In the genomic region with DNA sequence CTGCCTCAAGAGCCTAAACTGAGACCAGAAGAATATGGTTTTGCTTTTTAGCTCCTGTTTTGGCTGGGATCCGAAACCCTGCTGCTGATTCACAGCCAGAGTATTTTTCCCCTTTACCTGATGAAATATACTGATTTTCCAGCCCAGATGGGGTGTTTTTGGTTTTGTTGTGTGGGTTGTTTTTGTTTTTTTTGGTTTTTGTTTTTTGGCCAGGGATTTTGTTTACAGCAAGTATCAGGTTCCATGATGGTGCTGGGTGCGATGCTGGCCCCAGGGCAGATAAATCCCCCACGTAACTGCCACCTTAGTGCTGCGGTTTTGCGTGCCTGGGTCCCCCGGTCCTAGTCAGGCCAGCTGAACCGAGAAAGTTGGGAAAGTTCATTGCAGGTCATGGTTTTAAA, we compare ENCODE assay signal across 11 cellular contexts.
A peak's percentile ranks its signal among the peaks of the same experiment; 100 is the strongest.
DNase-seq lines count a peak whose midpoint lies in the region; ATAC-seq and TF ChIP-seq lines count a peak whose summit lies in the region.
"Had no signal": no experiment of that assay in that cellular context is flagged by ENCODE, and none has a peak within 500 bp of the region (broad histone marks: within the 10 kb centered on the region; RNA-seq: fewer than 3 reads in every experiment).

No MANE protein-coding gene starts in this region.

- ATAC-seq in CD8-positive, alpha-beta T cell: no peak
- ATAC-seq in SK-N-SH treated with all-trans-retinoic acid at 6 μM for 48 hours (peak; percentile 11), gastroesophageal sphincter (no peak), GM18520 (IDR thresholded peaks at IDR 0.05; ENCODE audit: unreplicated experiment) (no peak), HG03432 (IDR thresholded peaks at IDR 0.05; ENCODE audit: unreplicated experiment) (no peak), GM21723 (IDR thresholded peaks at IDR 0.05; ENCODE audit: unreplicated experiment) (no peak)
- ATAC-seq: WTC11 had no signal

- no peaks in the 10 kb centered on the region for H3K9me3 ChIP-seq in CD8-positive, alpha-beta T cell (ENCODE audit: low read length)
- H3K9me3 ChIP-seq in gastroesophageal sphincter: no peaks in the 10 kb centered on the region
- H3K9me3 ChIP-seq: neutrophil had no signal

- POLR2A ChIA-PET in CD8-positive, alpha-beta T cell (lab: Charles Lee): interaction anchor here (0.6 kb wide), 1 partner anchor 30 kb away, joined by 3 read pairs; no protein-coding TSS in a partner anchor

- no peak overlapping the region for H3K27ac ChIP-seq in CD8-positive, alpha-beta T cell (ENCODE audit: low read depth, low read length)
- H3K27ac ChIP-seq in gastroesophageal sphincter: peak overlapping the region; percentile 91 to 100 (median 97)

- no peak for DNase-seq in CD8-positive, alpha-beta T cell
- no peak for DNase-seq in skeletal muscle cell (ENCODE audit: low read depth)
- no peak for DNase-seq in NCI-H82 treated with DMSO at 0.1 percent for 48 hours (lab: John Stamatoyannopoulos, UW; ENCODE audit: unreplicated experiment)
- DNase-seq: NCI-H1417 treated with DMSO at 0.1 percent for 48 hours had no signal

- H3K4me1 ChIP-seq in CD8-positive, alpha-beta T cell (ENCODE audit: insufficient read depth, low read length): peaks cover 82% of the 10 kb centered on the region
- peaks cover 68 to 96% (median 75%) of the 10 kb centered on the region in 3 donors for H3K4me1 ChIP-seq in gastroesophageal sphincter

- H3K27ac Mint-ChIP-seq in CD8-positive, alpha-beta T cell: peak overlapping the region; percentile 38
- H3K27ac Mint-ChIP-seq: WTC11 had no signal

- TF ChIP-seq POLR2A in gastroesophageal sphincter (IDR thresholded peaks at IDR 0.05): no peak

- no peak for TF ChIP-seq EP300 in gastroesophageal sphincter (IDR thresholded peaks at IDR 0.05)

- H3K9me3 Mint-ChIP-seq in CD8-positive, alpha-beta T cell: no peaks in the 10 kb centered on the region
- H3K9me3 Mint-ChIP-seq: WTC11 had no signal

- H3K4me1 Mint-ChIP-seq in CD8-positive, alpha-beta T cell (ENCODE audit: low read depth): peaks cover 97% of the 10 kb centered on the region

- no peak for TF ChIP-seq CTCF in CD8-positive, alpha-beta T cell (IDR thresholded peaks at IDR 0.05)
- no peak for TF ChIP-seq CTCF in gastroesophageal sphincter (IDR thresholded peaks at IDR 0.05)

- no peak overlapping the region for H3K4me3 Mint-ChIP-seq in CD8-positive, alpha-beta T cell
- H3K4me3 Mint-ChIP-seq: WTC11 had no signal

- intact Hi-C loops in CD8-positive, alpha-beta T cell (cut with DNase I, micrococcal nuclease): loop anchor here (2.0 to 10.0 kb wide), 7 partner anchors 16 to 848 kb away; a partner anchor contains a TSS

- no peaks in the 10 kb centered on the region for H3K36me3 Mint-ChIP-seq in CD8-positive, alpha-beta T cell
- H3K36me3 Mint-ChIP-seq: WTC11 had no signal

- H3K27me3 ChIP-seq in CD8-positive, alpha-beta T cell (ENCODE audit: insufficient read depth, low read length): no peaks in the 10 kb centered on the region
- no peaks in the 10 kb centered on the region for H3K27me3 ChIP-seq in gastroesophageal sphincter
- H3K27me3 ChIP-seq: neutrophil had no signal

- H3K4me3 ChIP-seq in CD8-positive, alpha-beta T cell (ENCODE audit: low read depth, low read length): no peak overlapping the region
- H3K4me3 ChIP-seq in gastroesophageal sphincter (peak overlapping the region in 1 of 2 donors; percentile 26), skeletal muscle cell (ENCODE audit: low read depth, low read length) (peak overlapping the region; percentile 2)

- no peaks in the 10 kb centered on the region for H3K36me3 ChIP-seq in CD8-positive, alpha-beta T cell (ENCODE audit: insufficient read depth, low read length)
- H3K36me3 ChIP-seq in gastroesophageal sphincter: peaks cover 0 to 8% of the 10 kb centered on the region in 2 donors
- H3K36me3 ChIP-seq: neutrophil had no signal

- CTCF ChIA-PET in CD8-positive, alpha-beta T cell (lab: Charles Lee): interaction anchor here (1.0 to 6.7 kb wide), 4 partner anchors 9 to 97 kb away, joined by 3 to 40 read pairs (median 5); no protein-coding TSS in a partner anchor

- WGBS in gastroesophageal sphincter (ENCODE audit: low coverage in 1 of 2), 2 donors: 0 to 7% methylated on average over 2 to 7 of the region's 7 CpGs

- no peaks in the 10 kb centered on the region for H3K27me3 Mint-ChIP-seq in CD8-positive, alpha-beta T cell (ENCODE audit: low read depth)

TF ChIP-seq in SK-N-SH treated with all-trans-retinoic acid at 6 μM for 48 hours, 23 proteins besides CTCF, POLR2A, EP300 and RAD21:
- no peak for TF ChIP-seq ISL1 (CRISPR knock-in tag; IDR thresholded peaks at IDR 0.05)
- TF ChIP-seq ZFP3 (CRISPR knock-in tag; IDR thresholded peaks at IDR 0.05): no peak
- TF ChIP-seq ARNTL (CRISPR knock-in tag; IDR thresholded peaks at IDR 0.05; ENCODE audit: borderline replicate concordance, low read depth): no peak
- TF ChIP-seq ZFP30 (CRISPR knock-in tag; IDR thresholded peaks at IDR 0.05): no peak
- no peak for TF ChIP-seq GLIS3 (CRISPR knock-in tag; IDR thresholded peaks at IDR 0.05)
- TF ChIP-seq TCF4 (CRISPR knock-in tag; IDR thresholded peaks at IDR 0.05; ENCODE audit: borderline replicate concordance): no peak
- TF ChIP-seq CSDC2 (CRISPR knock-in tag; IDR thresholded peaks at IDR 0.05): no peak
- TF ChIP-seq, protein P1, sequence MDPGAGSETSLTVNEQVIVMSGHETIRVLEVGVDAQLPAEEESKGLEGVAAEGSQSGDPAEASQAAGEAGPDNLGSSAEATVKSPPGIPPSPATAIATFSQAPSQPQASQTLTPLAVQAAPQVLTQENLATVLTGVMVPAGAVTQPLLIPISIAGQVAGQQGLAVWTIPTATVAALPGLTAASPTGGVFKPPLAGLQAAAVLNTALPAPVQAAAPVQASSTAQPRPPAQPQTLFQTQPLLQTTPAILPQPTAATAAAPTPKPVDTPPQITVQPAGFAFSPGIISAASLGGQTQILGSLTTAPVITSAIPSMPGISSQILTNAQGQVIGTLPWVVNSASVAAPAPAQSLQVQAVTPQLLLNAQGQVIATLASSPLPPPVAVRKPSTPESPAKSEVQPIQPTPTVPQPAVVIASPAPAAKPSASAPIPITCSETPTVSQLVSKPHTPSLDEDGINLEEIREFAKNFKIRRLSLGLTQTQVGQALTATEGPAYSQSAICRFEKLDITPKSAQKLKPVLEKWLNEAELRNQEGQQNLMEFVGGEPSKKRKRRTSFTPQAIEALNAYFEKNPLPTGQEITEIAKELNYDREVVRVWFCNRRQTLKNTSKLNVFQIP (CRISPR knock-in tag; IDR thresholded peaks at IDR 0.05; ENCODE audit: borderline replicate concordance, low read depth): no peak
- TF ChIP-seq OSR1 (CRISPR knock-in tag; IDR thresholded peaks at IDR 0.05): no peak
- no peak for TF ChIP-seq ZNF8 (CRISPR knock-in tag; IDR thresholded peaks at IDR 0.05)
- TF ChIP-seq, protein P2, sequence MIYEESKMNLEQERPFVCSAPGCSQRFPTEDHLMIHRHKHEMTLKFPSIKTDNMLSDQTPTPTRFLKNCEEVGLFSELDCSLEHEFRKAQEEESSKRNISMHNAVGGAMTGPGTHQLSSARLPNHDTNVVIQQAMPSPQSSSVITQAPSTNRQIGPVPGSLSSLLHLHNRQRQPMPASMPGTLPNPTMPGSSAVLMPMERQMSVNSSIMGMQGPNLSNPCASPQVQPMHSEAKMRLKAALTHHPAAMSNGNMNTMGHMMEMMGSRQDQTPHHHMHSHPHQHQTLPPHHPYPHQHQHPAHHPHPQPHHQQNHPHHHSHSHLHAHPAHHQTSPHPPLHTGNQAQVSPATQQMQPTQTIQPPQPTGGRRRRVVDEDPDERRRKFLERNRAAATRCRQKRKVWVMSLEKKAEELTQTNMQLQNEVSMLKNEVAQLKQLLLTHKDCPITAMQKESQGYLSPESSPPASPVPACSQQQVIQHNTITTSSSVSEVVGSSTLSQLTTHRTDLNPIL (CRISPR knock-in tag; IDR thresholded peaks at IDR 0.05; ENCODE audit: low read depth): no peak
- no peak for TF ChIP-seq TOX (CRISPR knock-in tag; IDR thresholded peaks at IDR 0.05; ENCODE audit: borderline replicate concordance)
- no peak for TF ChIP-seq ZNF565 (CRISPR knock-in tag; conservative IDR thresholded peaks at IDR 0.05; ENCODE audit: low read depth)
- no peak for TF ChIP-seq ESRRG (CRISPR knock-in tag; IDR thresholded peaks at IDR 0.05)
